1 cellular context compared by ENCODE assay signal in the genomic region with DNA sequence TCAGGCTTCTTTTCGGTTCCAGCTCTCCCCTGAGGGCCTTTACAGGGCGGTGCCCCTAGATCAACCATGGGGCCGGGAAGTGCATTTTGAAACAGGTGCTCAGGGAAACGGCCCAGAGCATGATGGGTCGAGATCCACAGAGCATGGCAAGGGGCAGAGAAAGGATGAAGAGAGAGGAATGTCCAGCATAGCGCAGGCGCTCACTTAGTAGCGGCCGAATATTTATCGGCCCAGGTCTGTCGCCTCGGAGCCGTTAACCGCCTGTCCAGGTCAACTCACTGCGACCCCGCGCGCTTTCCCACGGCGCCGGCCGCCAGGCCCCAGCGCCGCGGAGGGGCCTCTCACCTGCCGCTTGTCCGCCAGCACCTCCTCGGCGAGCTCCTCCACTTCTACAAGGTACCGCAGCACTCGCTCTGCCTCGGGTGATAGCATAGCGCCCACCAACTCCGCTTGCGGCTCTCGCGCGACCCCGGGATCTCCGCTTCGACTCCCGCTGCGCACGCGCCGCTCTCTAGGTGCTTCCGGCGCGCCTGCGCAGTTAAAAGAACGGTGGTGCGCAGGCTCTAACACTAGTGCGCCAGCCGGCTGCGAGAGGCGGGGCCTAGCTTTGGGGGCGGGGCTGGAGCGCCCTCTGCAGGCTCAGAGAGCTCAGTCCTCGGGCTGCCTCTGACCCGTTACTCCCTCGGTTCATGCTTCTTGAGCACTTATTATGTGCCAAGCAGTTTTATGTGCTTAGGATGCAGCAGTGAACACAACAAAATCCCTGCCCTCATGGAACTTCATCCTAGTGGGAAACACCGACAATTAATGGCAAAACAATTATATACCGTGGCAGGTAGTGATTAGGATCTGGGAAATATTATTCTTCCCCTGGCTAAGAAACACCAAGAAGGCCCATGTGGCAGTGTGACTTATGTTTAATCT.
TF ChIP-seq lines count a peak whose summit lies in the region.

Gene PDRG1 (minus strand): TSS at position 517 of the 924 bp plus-strand sequence. CDS start 85 bp downstream, at position 432.

TF ChIP-seq in HepG2, 621 proteins besides CTCF, POLR2A, EP300 and RAD21 (continued from another document and continues in another):
- TF ChIP-seq ATF2 (CRISPR knock-in tag; IDR thresholded peaks at IDR 0.05), result peak; percentile 91
- no peak; the same call in 1 of the 2 replicates for TF ChIP-seq ZHX1 (CRISPR knock-in tag; IDR thresholded peaks at IDR 0.05; ENCODE audit: low read depth)
- no peak for TF ChIP-seq ZNF329 (CRISPR knock-in tag; IDR thresholded peaks at IDR 0.05; ENCODE audit: low read depth)
- TF ChIP-seq ZNF343 (CRISPR knock-in tag; IDR thresholded peaks at IDR 0.05), result no peak
- peak; percentile 84 for TF ChIP-seq SMC3 (IDR thresholded peaks at IDR 0.05; ENCODE audit: low read length)
- TF ChIP-seq MAX (IDR thresholded peaks at IDR 0.05), result peak; percentile 91
- TF ChIP-seq ETV6 (CRISPR knock-in tag; conservative IDR thresholded peaks at IDR 0.05), result peak; percentile 56
- peak; percentile 75 for TF ChIP-seq ZNF747 (CRISPR knock-in tag; IDR thresholded peaks at IDR 0.05; ENCODE audit: borderline replicate concordance)
- TF ChIP-seq, protein P1, sequence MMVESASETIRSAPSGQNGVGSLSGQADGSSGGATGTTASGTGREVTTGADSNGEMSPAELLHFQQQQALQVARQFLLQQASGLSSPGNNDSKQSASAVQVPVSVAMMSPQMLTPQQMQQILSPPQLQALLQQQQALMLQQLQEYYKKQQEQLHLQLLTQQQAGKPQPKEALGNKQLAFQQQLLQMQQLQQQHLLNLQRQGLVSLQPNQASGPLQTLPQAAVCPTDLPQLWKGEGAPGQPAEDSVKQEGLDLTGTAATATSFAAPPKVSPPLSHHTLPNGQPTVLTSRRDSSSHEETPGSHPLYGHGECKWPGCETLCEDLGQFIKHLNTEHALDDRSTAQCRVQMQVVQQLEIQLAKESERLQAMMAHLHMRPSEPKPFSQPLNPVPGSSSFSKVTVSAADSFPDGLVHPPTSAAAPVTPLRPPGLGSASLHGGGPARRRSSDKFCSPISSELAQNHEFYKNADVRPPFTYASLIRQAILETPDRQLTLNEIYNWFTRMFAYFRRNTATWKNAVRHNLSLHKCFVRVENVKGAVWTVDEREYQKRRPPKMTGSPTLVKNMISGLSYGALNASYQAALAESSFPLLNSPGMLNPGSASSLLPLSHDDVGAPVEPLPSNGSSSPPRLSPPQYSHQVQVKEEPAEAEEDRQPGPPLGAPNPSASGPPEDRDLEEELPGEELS (CRISPR knock-in tag; IDR thresholded peaks at IDR 0.05), result 0 out of 2 replicates have a peak, but pooled peaks have one; percentile 60
- no peak for TF ChIP-seq ZNF678 (CRISPR knock-in tag; IDR thresholded peaks at IDR 0.05)
- TF ChIP-seq ZMAT3 (CRISPR knock-in tag; conservative IDR thresholded peaks at IDR 0.05), result no peak; the same call in 1 of the 2 replicates
- no peak for TF ChIP-seq SNAPC2 (CRISPR knock-in tag; IDR thresholded peaks at IDR 0.05)
- no peak for TF ChIP-seq ZNF276 (CRISPR knock-in tag; IDR thresholded peaks at IDR 0.05; ENCODE audit: low read depth)
- TF ChIP-seq MTF1 (CRISPR knock-in tag; IDR thresholded peaks at IDR 0.05), result peak; percentile 93
- TF ChIP-seq PAX8 (CRISPR knock-in tag; IDR thresholded peaks at IDR 0.05; ENCODE audit: borderline replicate concordance), result no peak
- TF ChIP-seq E2F2 (CRISPR knock-in tag; IDR thresholded peaks at IDR 0.05; ENCODE audit: borderline replicate concordance), result peak; percentile 77; the same call in 1 of the 2 replicates
- TF ChIP-seq ZNF770 (CRISPR knock-in tag; IDR thresholded peaks at IDR 0.05), result peak; percentile 53
- TF ChIP-seq, protein P2, sequence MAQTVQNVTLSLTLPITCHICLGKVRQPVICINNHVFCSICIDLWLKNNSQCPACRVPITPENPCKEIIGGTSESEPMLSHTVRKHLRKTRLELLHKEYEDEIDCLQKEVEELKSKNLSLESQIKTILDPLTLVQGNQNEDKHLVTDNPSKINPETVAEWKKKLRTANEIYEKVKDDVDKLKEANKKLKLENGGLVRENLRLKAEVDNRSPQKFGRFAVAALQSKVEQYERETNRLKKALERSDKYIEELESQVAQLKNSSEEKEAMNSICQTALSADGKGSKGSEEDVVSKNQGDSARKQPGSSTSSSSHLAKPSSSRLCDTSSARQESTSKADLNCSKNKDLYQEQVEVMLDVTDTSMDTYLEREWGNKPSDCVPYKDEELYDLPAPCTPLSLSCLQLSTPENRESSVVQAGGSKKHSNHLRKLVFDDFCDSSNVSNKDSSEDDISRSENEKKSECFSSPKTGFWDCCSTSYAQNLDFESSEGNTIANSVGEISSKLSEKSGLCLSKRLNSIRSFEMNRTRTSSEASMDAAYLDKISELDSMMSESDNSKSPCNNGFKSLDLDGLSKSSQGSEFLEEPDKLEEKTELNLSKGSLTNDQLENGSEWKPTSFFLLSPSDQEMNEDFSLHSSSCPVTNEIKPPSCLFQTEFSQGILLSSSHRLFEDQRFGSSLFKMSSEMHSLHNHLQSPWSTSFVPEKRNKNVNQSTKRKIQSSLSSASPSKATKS (CRISPR knock-in tag; IDR thresholded peaks at IDR 0.05), result no peak
- no peak for TF ChIP-seq FOXP1 (IDR thresholded peaks at IDR 0.05)
- TF ChIP-seq FOXP1 (CRISPR knock-in tag; IDR thresholded peaks at IDR 0.05), result no peak
- TF ChIP-seq FOXO1 (CRISPR knock-in tag; IDR thresholded peaks at IDR 0.05), result peak; percentile 59
- TF ChIP-seq FOXK1 (CRISPR knock-in tag; IDR thresholded peaks at IDR 0.05; ENCODE audit: borderline replicate concordance, low read depth), result peak; percentile 79; the same call in 1 of the 2 replicates
- peak; percentile 92; the same call in 1 of the 2 replicates for TF ChIP-seq ZNF557 (CRISPR knock-in tag; IDR thresholded peaks at IDR 0.05)
- peak; percentile 59 for TF ChIP-seq RBM22 (optimal IDR thresholded peaks at IDR 0.05; ENCODE audit: low read length)
- no peak for TF ChIP-seq ZBTB8A (CRISPR knock-in tag; IDR thresholded peaks at IDR 0.05; ENCODE audit: borderline replicate concordance, low read depth)
- TF ChIP-seq, protein P3, sequence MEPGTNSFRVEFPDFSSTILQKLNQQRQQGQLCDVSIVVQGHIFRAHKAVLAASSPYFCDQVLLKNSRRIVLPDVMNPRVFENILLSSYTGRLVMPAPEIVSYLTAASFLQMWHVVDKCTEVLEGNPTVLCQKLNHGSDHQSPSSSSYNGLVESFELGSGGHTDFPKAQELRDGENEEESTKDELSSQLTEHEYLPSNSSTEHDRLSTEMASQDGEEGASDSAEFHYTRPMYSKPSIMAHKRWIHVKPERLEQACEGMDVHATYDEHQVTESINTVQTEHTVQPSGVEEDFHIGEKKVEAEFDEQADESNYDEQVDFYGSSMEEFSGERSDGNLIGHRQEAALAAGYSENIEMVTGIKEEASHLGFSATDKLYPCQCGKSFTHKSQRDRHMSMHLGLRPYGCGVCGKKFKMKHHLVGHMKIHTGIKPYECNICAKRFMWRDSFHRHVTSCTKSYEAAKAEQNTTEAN (CRISPR knock-in tag; conservative IDR thresholded peaks at IDR 0.05), result peak; percentile 78; the same call in 1 of the 2 replicates
- TF ChIP-seq, protein P4, sequence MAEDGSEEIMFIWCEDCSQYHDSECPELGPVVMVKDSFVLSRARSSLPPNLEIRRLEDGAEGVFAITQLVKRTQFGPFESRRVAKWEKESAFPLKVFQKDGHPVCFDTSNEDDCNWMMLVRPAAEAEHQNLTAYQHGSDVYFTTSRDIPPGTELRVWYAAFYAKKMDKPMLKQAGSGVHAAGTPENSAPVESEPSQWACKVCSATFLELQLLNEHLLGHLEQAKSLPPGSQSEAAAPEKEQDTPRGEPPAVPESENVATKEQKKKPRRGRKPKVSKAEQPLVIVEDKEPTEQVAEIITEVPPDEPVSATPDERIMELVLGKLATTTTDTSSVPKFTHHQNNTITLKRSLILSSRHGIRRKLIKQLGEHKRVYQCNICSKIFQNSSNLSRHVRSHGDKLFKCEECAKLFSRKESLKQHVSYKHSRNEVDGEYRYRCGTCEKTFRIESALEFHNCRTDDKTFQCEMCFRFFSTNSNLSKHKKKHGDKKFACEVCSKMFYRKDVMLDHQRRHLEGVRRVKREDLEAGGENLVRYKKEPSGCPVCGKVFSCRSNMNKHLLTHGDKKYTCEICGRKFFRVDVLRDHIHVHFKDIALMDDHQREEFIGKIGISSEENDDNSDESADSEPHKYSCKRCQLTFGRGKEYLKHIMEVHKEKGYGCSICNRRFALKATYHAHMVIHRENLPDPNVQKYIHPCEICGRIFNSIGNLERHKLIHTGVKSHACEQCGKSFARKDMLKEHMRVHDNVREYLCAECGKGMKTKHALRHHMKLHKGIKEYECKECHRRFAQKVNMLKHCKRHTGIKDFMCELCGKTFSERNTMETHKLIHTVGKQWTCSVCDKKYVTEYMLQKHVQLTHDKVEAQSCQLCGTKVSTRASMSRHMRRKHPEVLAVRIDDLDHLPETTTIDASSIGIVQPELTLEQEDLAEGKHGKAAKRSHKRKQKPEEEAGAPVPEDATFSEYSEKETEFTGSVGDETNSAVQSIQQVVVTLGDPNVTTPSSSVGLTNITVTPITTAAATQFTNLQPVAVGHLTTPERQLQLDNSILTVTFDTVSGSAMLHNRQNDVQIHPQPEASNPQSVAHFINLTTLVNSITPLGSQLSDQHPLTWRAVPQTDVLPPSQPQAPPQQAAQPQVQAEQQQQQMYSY (CRISPR knock-in tag; IDR thresholded peaks at IDR 0.05), result peak; percentile 81; the same call in 1 of the 2 replicates
